9 cellular contexts compared by ENCODE assay signal in the genomic region with DNA sequence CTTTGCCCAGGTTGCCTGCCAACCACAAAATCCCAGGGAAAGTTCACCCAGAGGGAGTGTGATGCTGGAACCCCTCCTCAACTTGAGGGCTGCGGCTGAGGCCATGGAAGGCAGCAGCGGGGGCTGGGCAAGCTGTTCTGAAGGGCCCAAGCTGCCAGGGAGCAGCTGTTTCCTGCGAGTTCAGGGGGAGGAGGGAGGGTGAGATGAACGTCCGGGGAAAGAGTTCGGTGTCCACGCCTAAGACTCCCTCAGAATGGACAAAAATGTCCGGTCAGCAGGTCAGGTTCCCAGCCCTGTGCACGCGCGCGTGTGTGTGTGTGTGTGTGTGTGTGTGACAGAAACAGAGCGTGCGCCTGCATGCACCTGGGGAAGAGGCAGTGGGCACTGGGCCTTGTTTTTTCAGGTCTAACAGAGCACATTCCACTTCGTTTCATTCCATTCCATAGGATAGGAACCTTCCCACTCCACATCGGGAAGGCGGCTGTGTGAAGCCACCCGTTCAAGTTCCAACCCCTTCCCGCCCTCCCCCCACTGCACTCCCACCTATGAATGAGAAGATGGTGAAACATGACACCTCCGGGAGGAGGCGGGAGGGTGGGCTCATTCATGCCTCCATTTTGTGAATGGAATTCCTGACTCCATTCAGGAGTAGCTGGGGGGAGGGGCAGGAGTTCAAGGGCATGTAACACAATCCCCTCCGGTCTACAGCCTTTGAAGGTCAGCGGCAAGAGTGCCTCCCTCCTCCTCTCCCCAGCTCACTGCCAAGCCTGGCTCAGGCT. TPM values are rescaled to one million over a fixed set of nuclear protein-coding genes. Genes with fewer than 3 reads are reported as not detected.
DNase-seq lines count a peak whose midpoint lies in the region; ATAC-seq and TF ChIP-seq lines count a peak whose summit lies in the region.
"Had no signal": no experiment of that assay in that cellular context is flagged by ENCODE, and none has a peak within 500 bp of the region (broad histone marks: within the 10 kb centered on the region; RNA-seq: fewer than 3 reads in every experiment).

No MANE protein-coding gene starts in this region.

- ATAC-seq in heart left ventricle (peak; percentile 63 to 79 (median 75)), GM18870 (IDR thresholded peaks at IDR 0.05; ENCODE audit: unreplicated experiment) (no peak)

- peaks cover 9% of the 10 kb centered on the region; the same call in 1 of the 2 replicates for H3K27me3 ChIP-seq in HUES64 (ENCODE audit: insufficient read depth, low read length)
- no peaks in the 10 kb centered on the region for H3K27me3 ChIP-seq in SK-N-SH (ENCODE audit: insufficient read depth)
- no peaks in the 10 kb centered on the region for H3K27me3 ChIP-seq in heart left ventricle
- H3K27me3 ChIP-seq: Peyer's patch had no signal

- H3K36me3 ChIP-seq in HUES64 (ENCODE audit: insufficient read depth, low read length) (peaks cover 58% of the 10 kb centered on the region), SK-N-SH (replicated peaks in 1 of 2; ENCODE audit: control insufficient read depth in 1 of 2, insufficient read depth in 2 of 2, low read length in 1 of 2) (peaks cover 20 to 22% of the 10 kb centered on the region in 2 experiments), heart left ventricle (peaks cover 0 to 30% (median 14%) of the 10 kb centered on the region in 9 donors)

- H3K9me2 ChIP-seq in SK-N-SH: no peaks in the 10 kb centered on the region

- peaks cover 3% of the 10 kb centered on the region; the same call in 1 of the 2 replicates for H3K79me2 ChIP-seq in SK-N-SH (ENCODE audit: insufficient read depth)

- peaks cover 21% of the 10 kb centered on the region for H3F3A ChIP-seq in SK-N-SH (replicated peaks; ENCODE audit: insufficient read depth)

- peak overlapping the region; percentile 70 for H3K4me2 ChIP-seq in SK-N-SH

- H3K9ac ChIP-seq in HUES64 (ENCODE audit: low read depth, low read length) (peak overlapping the region; percentile 74), SK-N-SH (peak overlapping the region; percentile 60)

- H3K9me3 ChIP-seq in HUES64 (ENCODE audit: insufficient read depth, low read depth, low read length) (no peaks in the 10 kb centered on the region), SK-N-SH (no peaks in the 10 kb centered on the region), heart left ventricle (no peaks in the 10 kb centered on the region)
- H3K9me3 ChIP-seq: Peyer's patch had no signal

- WGBS in HUES64: 4% methylated on average over 22 of the region's 23 CpGs
- 41% methylated on average over 20 of the region's 23 CpGs for WGBS in SK-N-SH (ENCODE audit: low lambda C conversion rate)
- 4 to 16% (median 11%) methylated on average over 20 to 23 of the region's 23 CpGs for WGBS in heart left ventricle, 4 donors

- intact Hi-C loops in heart left ventricle (cut with DNase I): no loop called here

- POLR2A ChIA-PET in SK-N-SH (lab: Yijun Ruan, JAX): interaction anchor here (0.6 kb wide), 1 partner anchor 21 kb away, joined by 3 read pairs; no protein-coding TSS in a partner anchor

- CTCF ChIA-PET in SK-N-SH (lab: Yijun Ruan, JAX): interaction anchor here (1.0 to 2.8 kb wide), 5 partner anchors 9 to 165 kb away, joined by 3 to 12 read pairs (median 3); no protein-coding TSS in a partner anchor

- TF ChIP-seq POLR2A in heart left ventricle (IDR thresholded peaks at IDR 0.05): no peak

- H3K27ac ChIP-seq in HUES64 (ENCODE audit: low read depth, low read length) (peak overlapping the region; percentile 83), SK-N-SH (ENCODE audit: low read depth in 2 of 2, low read length in 1 of 2) (peak overlapping the region; percentile 88 to 95), heart left ventricle (peak overlapping the region in 10 of 12 donors; percentile 24 to 82 (median 63))

- no peaks in the 10 kb centered on the region for H4K20me1 ChIP-seq in SK-N-SH (ENCODE audit: insufficient read depth)

- H2AFZ ChIP-seq in SK-N-SH (ENCODE audit: low read depth): peak overlapping the region; percentile 30; the same call in 1 of the 2 replicates

- peaks cover 32% of the 10 kb centered on the region for H3K4me1 ChIP-seq in HUES64 (ENCODE audit: insufficient read depth, low read length)
- H3K4me1 ChIP-seq in SK-N-SH (ENCODE audit: control insufficient read depth in 1 of 2, insufficient read depth in 2 of 2, low read depth in 1 of 2, low read length in 1 of 2): peaks cover 20 to 28% of the 10 kb centered on the region in 2 experiments; a peak in 3 of 4 replicates
- peaks cover 4 to 43% (median 28%) of the 10 kb centered on the region in 12 donors for H3K4me1 ChIP-seq in heart left ventricle

- TF ChIP-seq CTCF in SK-N-SH (IDR thresholded peaks at IDR 0.05) (no peak), heart left ventricle (IDR thresholded peaks at IDR 0.05) (no peak), retinal pigment epithelial cell (conservative IDR thresholded peaks at IDR 0.05; ENCODE audit: low read depth, low read length) (no peak)

- H3K4me3 ChIP-seq in HUES64 (ENCODE audit: low read length) (peak overlapping the region; percentile 52), SK-N-SH (ENCODE audit: low read depth in 2 of 2, low read length in 1 of 2) (peak overlapping the region in 1 of 2 experiments; percentile 13; a peak in 1 of 4 replicates), heart left ventricle (peak overlapping the region in 9 of 12 donors; percentile 16 to 47 (median 33)), retinal pigment epithelial cell (ENCODE audit: low read length) (peak overlapping the region; percentile 33)
- H3K4me3 ChIP-seq: Peyer's patch had no signal

- no peak for TF ChIP-seq RAD21 in SK-N-SH (IDR thresholded peaks at IDR 0.05; ENCODE audit: low read length)

- TF ChIP-seq EP300 in SK-N-SH (IDR thresholded peaks at IDR 0.05; ENCODE audit: borderline replicate concordance in 1 of 2, low read depth in 1 of 2, low read length in 1 of 2): no peak

- DNase-seq in SK-N-SH (no peak), heart left ventricle (peak; percentile 68 to 87 (median 81)), retinal pigment epithelial cell (ENCODE audit: low read depth) (peak; percentile 79), inferior parietal cortex (ENCODE audit: extremely low spot score) (no peak), activated T-cell treated with anti-CD3 and anti-CD28 coated beads for 4 hours (no peak), SKM-1 treated with dmso at 0.1 percent for 144 hours (lab: John Stamatoyannopoulos, UW; ENCODE audit: unreplicated experiment) (no peak)

TF ChIP-seq in SK-N-SH, 30 proteins besides CTCF, POLR2A, EP300 and RAD21 (continues in another document):
- TF ChIP-seq YY1 (IDR thresholded peaks at IDR 0.05; ENCODE audit: low read depth): peak; percentile 86
- TF ChIP-seq, protein P1, sequence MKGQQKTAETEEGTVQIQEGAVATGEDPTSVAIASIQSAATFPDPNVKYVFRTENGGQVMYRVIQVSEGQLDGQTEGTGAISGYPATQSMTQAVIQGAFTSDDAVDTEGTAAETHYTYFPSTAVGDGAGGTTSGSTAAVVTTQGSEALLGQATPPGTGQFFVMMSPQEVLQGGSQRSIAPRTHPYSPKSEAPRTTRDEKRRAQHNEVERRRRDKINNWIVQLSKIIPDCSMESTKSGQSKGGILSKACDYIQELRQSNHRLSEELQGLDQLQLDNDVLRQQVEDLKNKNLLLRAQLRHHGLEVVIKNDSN (IDR thresholded peaks at IDR 0.05; ENCODE audit: borderline replicate concordance, low read depth): no peak
- TF ChIP-seq, protein P2, sequence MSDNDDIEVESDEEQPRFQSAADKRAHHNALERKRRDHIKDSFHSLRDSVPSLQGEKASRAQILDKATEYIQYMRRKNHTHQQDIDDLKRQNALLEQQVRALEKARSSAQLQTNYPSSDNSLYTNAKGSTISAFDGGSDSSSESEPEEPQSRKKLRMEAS (IDR thresholded peaks at IDR 0.05; ENCODE audit: low read depth): no peak; the same call in 1 of the 2 replicates
- TF ChIP-seq NRF1 (IDR thresholded peaks at IDR 0.05; ENCODE audit: low read depth, low read length): no peak
- peak; percentile 54; the same call in 1 of the 2 replicates for TF ChIP-seq TCF12 (IDR thresholded peaks at IDR 0.05)
- TF ChIP-seq ELF1 (IDR thresholded peaks at IDR 0.05): no peak
- TF ChIP-seq GATA2 (CRISPR knock-in tag; IDR thresholded peaks at IDR 0.05): no peak
- TF ChIP-seq RXRA (IDR thresholded peaks at IDR 0.05; ENCODE audit: borderline replicate concordance, low read depth): peak; percentile 79
- TF ChIP-seq FOXJ3 (CRISPR knock-in tag; IDR thresholded peaks at IDR 0.05): no peak
- TF ChIP-seq, protein P3, sequence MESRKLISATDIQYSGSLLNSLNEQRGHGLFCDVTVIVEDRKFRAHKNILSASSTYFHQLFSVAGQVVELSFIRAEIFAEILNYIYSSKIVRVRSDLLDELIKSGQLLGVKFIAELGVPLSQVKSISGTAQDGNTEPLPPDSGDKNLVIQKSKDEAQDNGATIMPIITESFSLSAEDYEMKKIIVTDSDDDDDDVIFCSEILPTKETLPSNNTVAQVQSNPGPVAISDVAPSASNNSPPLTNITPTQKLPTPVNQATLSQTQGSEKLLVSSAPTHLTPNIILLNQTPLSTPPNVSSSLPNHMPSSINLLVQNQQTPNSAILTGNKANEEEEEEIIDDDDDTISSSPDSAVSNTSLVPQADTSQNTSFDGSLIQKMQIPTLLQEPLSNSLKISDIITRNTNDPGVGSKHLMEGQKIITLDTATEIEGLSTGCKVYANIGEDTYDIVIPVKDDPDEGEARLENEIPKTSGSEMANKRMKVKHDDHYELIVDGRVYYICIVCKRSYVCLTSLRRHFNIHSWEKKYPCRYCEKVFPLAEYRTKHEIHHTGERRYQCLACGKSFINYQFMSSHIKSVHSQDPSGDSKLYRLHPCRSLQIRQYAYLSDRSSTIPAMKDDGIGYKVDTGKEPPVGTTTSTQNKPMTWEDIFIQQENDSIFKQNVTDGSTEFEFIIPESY (IDR thresholded peaks at IDR 0.05; ENCODE audit: borderline replicate concordance, low read depth): no peak

RNA-seq across cellular contexts. Expression of a gene that starts 15.6 kb away (rescaled TPM):
- 86.7 TPM for polyA plus RNA-seq in HUES64 (2013, experiment 1 of 2)
- 87.0 TPM for polyA plus RNA-seq in HUES64 (2013, experiment 2 of 2)
- polyA plus RNA-seq in SK-N-SH (2012; rRNA removed): 27.3 and 33.2 TPM in 2 replicates
- polyA plus RNA-seq in SK-N-SH (2012; cell fraction: cytosol; rRNA removed): 12.5 and 20.4 TPM in 2 replicates
- polyA plus RNA-seq in SK-N-SH (2012; cell fraction: nucleus; rRNA removed): 58.0 and 63.3 TPM in 2 replicates
- total RNA-seq in heart left ventricle: 1 to 10 TPM in 2 of 9 donors, under 1 TPM in 7; 0.30 to 1.5 (median 0.74) TPM
- polyA plus RNA-seq in heart left ventricle: 1 to 10 TPM in 1 of 2 donors, under 1 TPM in 1; 0.46 to 1.7 TPM

RNA-seq across cellular contexts. Expression of a gene that starts 46.7 kb away (rescaled TPM):
- polyA plus RNA-seq in HUES64 (2013, experiment 1 of 2): 25.6 TPM
- polyA plus RNA-seq in HUES64 (2013, experiment 2 of 2): 25.8 TPM
- 31.3 and 35.1 TPM in 2 replicates for polyA plus RNA-seq in SK-N-SH (2012; rRNA removed)
- 25.3 and 26.7 TPM in 2 replicates for polyA plus RNA-seq in SK-N-SH (2012; cell fraction: cytosol; rRNA removed)
- 44.3 and 49.7 TPM in 2 replicates for polyA plus RNA-seq in SK-N-SH (2012; cell fraction: nucleus; rRNA removed)
- 10 to 100 TPM; 22.7 to 41.0 (median 28.1) TPM for total RNA-seq in heart left ventricle
- polyA plus RNA-seq in heart left ventricle: 10 to 100 TPM; 13.4 to 30.7 TPM

Comparison
In these comparisons a context has a peak if more than half of its experiments do, and no peak if none do; other contexts are left out.
1. DNase-seq: peak in heart left ventricle (5 of 5) and retinal pigment epithelial cell (single experiment); none in SK-N-SH (single experiment), inferior parietal cortex (single experiment), activated T-cell treated with anti-CD3 and anti-CD28 coated beads for 4 hours (single experiment) and SKM-1 treated with dmso at 0.1 percent for 144 hours (single experiment).
2. RNA of a gene that starts 15.6 kb away (polyA plus RNA-seq): 12.5 to 63.3 TPM in SK-N-SH; 0.46 to 1.7 TPM in heart left ventricle; every median in the first group is over 4 times any median in the second.
3. Peak in every context shown above with its lines, with median percentiles within 50 percentile points of each other: H3K27ac ChIP-seq.